In genomic region chr9:123120131-123120530, GRCh38 we compare ENCODE assay signal across 1 cellular context.
TF ChIP-seq lines count a peak whose summit lies in the region.

No MANE protein-coding gene starts in this region.

TF ChIP-seq in GM23338, 12 proteins besides CTCF, POLR2A, EP300 and RAD21 (continued from another document):
- TF ChIP-seq, protein P1, sequence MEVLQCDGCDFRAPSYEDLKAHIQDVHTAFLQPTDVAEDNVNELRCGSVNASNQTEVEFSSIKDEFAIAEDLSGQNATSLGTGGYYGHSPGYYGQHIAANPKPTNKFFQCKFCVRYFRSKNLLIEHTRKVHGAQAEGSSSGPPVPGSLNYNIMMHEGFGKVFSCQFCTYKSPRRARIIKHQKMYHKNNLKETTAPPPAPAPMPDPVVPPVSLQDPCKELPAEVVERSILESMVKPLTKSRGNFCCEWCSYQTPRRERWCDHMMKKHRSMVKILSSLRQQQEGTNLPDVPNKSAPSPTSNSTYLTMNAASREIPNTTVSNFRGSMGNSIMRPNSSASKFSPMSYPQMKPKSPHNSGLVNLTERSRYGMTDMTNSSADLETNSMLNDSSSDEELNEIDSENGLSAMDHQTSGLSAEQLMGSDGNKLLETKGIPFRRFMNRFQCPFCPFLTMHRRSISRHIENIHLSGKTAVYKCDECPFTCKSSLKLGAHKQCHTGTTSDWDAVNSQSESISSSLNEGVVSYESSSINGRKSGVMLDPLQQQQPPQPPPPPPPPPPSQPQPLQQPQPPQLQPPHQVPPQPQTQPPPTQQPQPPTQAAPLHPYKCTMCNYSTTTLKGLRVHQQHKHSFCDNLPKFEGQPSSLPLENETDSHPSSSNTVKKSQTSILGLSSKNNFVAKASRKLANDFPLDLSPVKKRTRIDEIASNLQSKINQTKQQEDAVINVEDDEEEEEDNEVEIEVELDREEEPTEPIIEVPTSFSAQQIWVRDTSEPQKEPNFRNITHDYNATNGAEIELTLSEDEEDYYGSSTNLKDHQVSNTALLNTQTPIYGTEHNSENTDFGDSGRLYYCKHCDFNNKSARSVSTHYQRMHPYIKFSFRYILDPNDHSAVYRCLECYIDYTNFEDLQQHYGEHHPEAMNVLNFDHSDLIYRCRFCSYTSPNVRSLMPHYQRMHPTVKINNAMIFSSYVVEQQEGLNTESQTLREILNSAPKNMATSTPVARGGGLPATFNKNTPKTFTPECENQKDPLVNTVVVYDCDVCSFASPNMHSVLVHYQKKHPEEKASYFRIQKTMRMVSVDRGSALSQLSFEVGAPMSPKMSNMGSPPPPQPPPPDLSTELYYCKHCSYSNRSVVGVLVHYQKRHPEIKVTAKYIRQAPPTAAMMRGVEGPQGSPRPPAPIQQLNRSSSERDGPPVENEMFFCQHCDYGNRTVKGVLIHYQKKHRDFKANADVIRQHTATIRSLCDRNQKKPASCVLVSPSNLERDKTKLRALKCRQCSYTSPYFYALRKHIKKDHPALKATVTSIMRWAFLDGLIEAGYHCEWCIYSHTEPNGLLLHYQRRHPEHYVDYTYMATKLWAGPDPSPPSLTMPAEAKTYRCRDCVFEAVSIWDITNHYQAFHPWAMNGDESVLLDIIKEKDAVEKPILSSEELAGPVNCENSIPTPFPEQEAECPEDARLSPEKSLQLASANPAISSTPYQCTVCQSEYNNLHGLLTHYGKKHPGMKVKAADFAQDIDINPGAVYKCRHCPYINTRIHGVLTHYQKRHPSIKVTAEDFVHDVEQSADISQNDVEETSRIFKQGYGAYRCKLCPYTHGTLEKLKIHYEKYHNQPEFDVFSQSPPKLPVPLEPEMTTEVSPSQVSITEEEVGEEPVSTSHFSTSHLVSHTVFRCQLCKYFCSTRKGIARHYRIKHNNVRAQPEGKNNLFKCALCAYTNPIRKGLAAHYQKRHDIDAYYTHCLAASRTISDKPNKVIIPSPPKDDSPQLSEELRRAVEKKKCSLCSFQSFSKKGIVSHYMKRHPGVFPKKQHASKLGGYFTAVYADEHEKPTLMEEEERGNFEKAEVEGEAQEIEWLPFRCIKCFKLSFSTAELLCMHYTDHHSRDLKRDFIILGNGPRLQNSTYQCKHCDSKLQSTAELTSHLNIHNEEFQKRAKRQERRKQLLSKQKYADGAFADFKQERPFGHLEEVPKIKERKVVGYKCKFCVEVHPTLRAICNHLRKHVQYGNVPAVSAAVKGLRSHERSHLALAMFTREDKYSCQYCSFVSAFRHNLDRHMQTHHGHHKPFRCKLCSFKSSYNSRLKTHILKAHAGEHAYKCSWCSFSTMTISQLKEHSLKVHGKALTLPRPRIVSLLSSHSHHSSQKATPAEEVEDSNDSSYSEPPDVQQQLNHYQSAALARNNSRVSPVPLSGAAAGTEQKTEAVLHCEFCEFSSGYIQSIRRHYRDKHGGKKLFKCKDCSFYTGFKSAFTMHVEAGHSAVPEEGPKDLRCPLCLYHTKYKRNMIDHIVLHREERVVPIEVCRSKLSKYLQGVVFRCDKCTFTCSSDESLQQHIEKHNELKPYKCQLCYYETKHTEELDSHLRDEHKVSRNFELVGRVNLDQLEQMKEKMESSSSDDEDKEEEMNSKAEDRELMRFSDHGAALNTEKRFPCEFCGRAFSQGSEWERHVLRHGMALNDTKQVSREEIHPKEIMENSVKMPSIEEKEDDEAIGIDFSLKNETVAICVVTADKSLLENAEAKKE (CRISPR knock-in tag; IDR thresholded peaks at IDR 0.05) = no peak
